ENCODE assay signal across 9 cellular contexts in genomic region chr1:45299981-45300668, GRCh38. TPM values are rescaled to one million over a fixed set of nuclear protein-coding genes. Genes with fewer than 3 reads are reported as not detected.
DNase-seq lines count a peak whose midpoint lies in the region; ATAC-seq, FAIRE-seq and TF ChIP-seq lines count a peak whose summit lies in the region.
"Had no signal": no experiment of that assay in that cellular context is flagged by ENCODE, and none has a peak within 500 bp of the region (broad histone marks: within the 10 kb centered on the region; RNA-seq: fewer than 3 reads in every experiment).

No MANE protein-coding gene starts in this region.

- no peak for TF ChIP-seq EP300 in GM12878 (IDR thresholded peaks at IDR 0.05; ENCODE audit: borderline replicate concordance in 1 of 2, control insufficient read depth in 1 of 2, low read depth in 2 of 2, low read length in 2 of 2)

- no peak for TF ChIP-seq POLR2A in GM12878 (IDR thresholded peaks at IDR 0.05; ENCODE audit: low read depth, low read length)

- peaks cover 7% of the 10 kb centered on the region for H3K79me2 ChIP-seq in GM12878 (ENCODE audit: control insufficient read depth, insufficient read depth, low read length)

- intact Hi-C loops in GM12878 (cut with micrococcal nuclease; ENCODE audit: unreplicated experiment) = loop anchor here (1.0 to 5.0 kb wide), 5 partner anchors 282 to 573 kb away; no protein-coding TSS in a partner anchor

- peak; percentile 19 for ATAC-seq in GM12878
- ATAC-seq in GM21423 (IDR thresholded peaks at IDR 0.05; ENCODE audit: unreplicated experiment) = no peak

- SMC1A ChIA-PET in GM12878 (lab: Charles Lee; ENCODE audit: uncharacterized antibody, unreplicated experiment) = interaction anchor here (0.6 to 9.2 kb wide), 12 partner anchors 8 to 571 kb away, joined by 3 to 284 read pairs (median 4); partner anchors contain the start of genes HECTD3, MUTYH, TOE1 and UROD

- no peaks in the 10 kb centered on the region for H3K27me3 ChIP-seq in GM12878 (replicated peaks in 1 of 2; ENCODE audit: control insufficient read depth in 2 of 2, insufficient read depth in 2 of 2, low read length in 1 of 2)
- H3K27me3 ChIP-seq: BLaER1 treated with 17β-estradiol and CSF1 and Interleukin-3, amounts not matched to agents 10 nM and 100 nM had no signal

- peak; percentile 78 to 83 (median 80) for TF ChIP-seq CTCF in GM12878 (IDR thresholded peaks at IDR 0.05 in 2 of 3, conservative IDR thresholded peaks at IDR 0.05 in 1 of 3; ENCODE audit: control insufficient read depth in 2 of 3, extremely low read depth in 1 of 3, insufficient read depth in 1 of 3, low read depth in 3 of 3, low read length in 3 of 3)

- WGBS in GM12878 (ENCODE audit: insufficient coverage, insufficient replicate concordance, low lambda C conversion rate, missing lambda C conversion rate) = 0% methylated on average over 4 of the region's 4 CpGs

- peak; percentile 92 for TF ChIP-seq RAD21 in GM12878 (IDR thresholded peaks at IDR 0.05; ENCODE audit: insufficient read depth, low read depth, low read length)

- CTCF ChIA-PET in GM12878 (lab: Yijun Ruan, JAX) = interaction anchor here (0.8 to 10.7 kb wide), 21 partner anchors 8 to 579 kb away, joined by 3 to 252 read pairs (median 4); partner anchors contain the start of genes CCDC163, HECTD3, MMACHC and TESK2

- H3K9ac ChIP-seq in SK-N-MC (ENCODE audit: insufficient read length) = no peak overlapping the region
- H3K9ac ChIP-seq in GM12878 (ENCODE audit: control insufficient read depth, insufficient read depth, low read length) = no peak overlapping the region
- H3K9ac ChIP-seq: BLaER1 treated with 17β-estradiol and CSF1 and Interleukin-3, amounts not matched to agents 10 nM and 100 nM had no signal

- H2AFZ ChIP-seq in GM12878 (ENCODE audit: control insufficient read depth, low read depth, low read length) = no peak overlapping the region

- no peaks in the 10 kb centered on the region for H4K20me1 ChIP-seq in GM12878 (ENCODE audit: control insufficient read depth, insufficient read depth)
- H4K20me1 ChIP-seq: BLaER1 treated with 17β-estradiol and CSF1 and Interleukin-3, amounts not matched to agents 10 nM and 100 nM had no signal

- H3K4me1 ChIP-seq in GM12878 (ENCODE audit: control insufficient read depth, insufficient read depth, low read length) = peaks cover 2% of the 10 kb centered on the region

- no peak overlapping the region for H3K4me3 ChIP-seq in SK-N-MC
- no peak overlapping the region for H3K4me3 ChIP-seq in GM12878
- H3K4me3 ChIP-seq: BLaER1 treated with 17β-estradiol and CSF1 and Interleukin-3, amounts not matched to agents 10 nM and 100 nM had no signal

- RAD21 ChIA-PET in GM12878 (lab: Charles Lee; ENCODE audit: unreplicated experiment) = interaction anchor here (0.9 to 10.1 kb wide), 8 partner anchors 8 to 570 kb away, joined by 3 to 313 read pairs (median 4); partner anchors contain the start of genes HECTD3, MUTYH, PLK3 and RPS8

- POLR2A ChIA-PET in GM12878 (lab: Charles Lee) = interaction anchor here (0.6 to 1.0 kb wide), 3 partner anchors 288 to 1452 kb away, joined by 3 to 6 read pairs (median 4); partner anchors contain the start of gene UROD

- no TSS peak for BruUV-seq in GM12878 (replicated peaks; lab: Mats Ljungman, UMichigan)

- no peaks in the 10 kb centered on the region for H3K9me3 ChIP-seq in SK-N-MC (ENCODE audit: low read depth, low read length)
- no peaks in the 10 kb centered on the region for H3K9me3 ChIP-seq in GM12878 (replicated peaks; ENCODE audit: control insufficient read depth, insufficient read depth, low read length)
- H3K9me3 ChIP-seq: BLaER1 treated with 17β-estradiol and CSF1 and Interleukin-3, amounts not matched to agents 10 nM and 100 nM had no signal

- no peak overlapping the region for H3K27ac ChIP-seq in SK-N-MC
- no peak overlapping the region for H3K27ac ChIP-seq in GM12878 (ENCODE audit: control insufficient read depth, insufficient read depth)
- H3K27ac ChIP-seq: BLaER1 treated with 17β-estradiol and CSF1 and Interleukin-3, amounts not matched to agents 10 nM and 100 nM had no signal

- no peak overlapping the region for H3K4me2 ChIP-seq in GM12878 (ENCODE audit: control insufficient read depth, insufficient read depth)
- H3K4me2 ChIP-seq: BLaER1 treated with 17β-estradiol and CSF1 and Interleukin-3, amounts not matched to agents 10 nM and 100 nM had no signal

- in situ Hi-C loops in GM12878 (cut with MboI) = loop anchor here (5.0 kb wide), 3 partner anchors 288 to 583 kb away; partner anchors contain the start of genes HECTD3 and UROD

- no peaks in the 10 kb centered on the region for H3K36me3 ChIP-seq in SK-N-MC (ENCODE audit: insufficient read depth, low read length)
- H3K36me3 ChIP-seq in GM12878 (ENCODE audit: control insufficient read depth in 2 of 2, insufficient read depth in 2 of 2, low read length in 1 of 2) = no peaks in the 10 kb centered on the region
- H3K36me3 ChIP-seq: BLaER1 treated with 17β-estradiol and CSF1 and Interleukin-3, amounts not matched to agents 10 nM and 100 nM had no signal

- FAIRE-seq in GM12878 (lab: Jason Lieb, UNC) = peak; percentile 97

- DNase-seq in activated CD8-positive, alpha-beta memory T cell treated with anti-CD3 and anti-CD28 coated beads for 24 hours = peak; percentile 65
- no peak for DNase-seq in activated CD8-positive, alpha-beta memory T cell treated with anti-CD3 and anti-CD28 coated beads, Interleukin-2, amount 50 U/mL, for 48 hours
- DNase-seq in NCI-H128 (lab: John Stamatoyannopoulos, UW; ENCODE audit: unreplicated experiment) = peak; percentile 82
- DNase-seq in SK-N-MC (ENCODE audit: low read depth, low spot score) = peak; percentile 30
- DNase-seq in GM12878 (ENCODE audit: low read depth, low spot score) = no peak
- DNase-seq in iPS-NIHi7 (ENCODE audit: extremely low spot score) = peak; percentile 80
- peak; percentile 20 for DNase-seq in stimulated activated CD4-positive, alpha-beta T cell treated with anti-CD3 and anti-CD28 coated beads, Interleukin-12 subunit alpha, Interleukin-12 subunit beta, amount 100 ng/mL, for 4 hours

RNA-seq across cellular contexts. Expression of gene HPDL, which starts 26.6 kb away (rescaled TPM):
- 10.5 and 11.8 TPM in 2 replicates for total RNA-seq in GM12878 (2013; cell fraction: nucleolus; rRNA removed)
- total RNA-seq in GM12878 (2014; rRNA removed) (61.0 and 75.5 TPM in 2 replicates), GM12878 (2014; rRNA removed; fragmentation: Illumina TruSeq; extraction: Trizol) (11.5 and 14.4 TPM in 2 replicates), GM12878 (2021) (54.6 and 60.2 TPM in 2 replicates)
- 4.0 TPM for polyA plus RNA-seq in GM12878 (2011; ENCODE audit: low read depth)
- polyA plus RNA-seq in GM12878 (2011; rRNA removed) (0.89 and 3.4 TPM in 2 replicates), GM12878 (2014; fragmentation: Illumina TruSeq; extraction: Trizol) (3.4 and 9.1 TPM in 2 replicates), GM12878 (2014; fragmentation: Nextera tagmentation; extraction: Ambion mirVana) (1 to 10 TPM; 1.3 to 3.6 TPM), GM12878 (2014; rRNA removed) (49.2 and 60.4 TPM in 2 replicates), GM12878 (2016; fragmentation: Nextera tagmentation; extraction: Ambion mirVana) (10 to 100 TPM; 55.0 to 57.9 TPM)
- polyA plus RNA-seq in GM12878 (2011; cell fraction: cytosol; rRNA removed) = 4.1 and 9.4 TPM in 2 replicates
- polyA plus RNA-seq in GM12878 (2011; cell fraction: nucleus; rRNA removed) = 10.7 and 15.0 TPM in 2 replicates
- 10.4 and 12.2 TPM in 2 replicates for polyA plus RNA-seq in GM12878 (2012)
- 2.0 and 4.4 TPM in 2 replicates for polyA minus RNA-seq in GM12878 (2011; rRNA and poly(A)+ RNA removed)
- polyA minus RNA-seq in GM12878 (2011; cell fraction: cytosol; rRNA and poly(A)+ RNA removed) = 4.5 and 5.7 TPM in 2 replicates
- polyA minus RNA-seq in GM12878 (2011; cell fraction: nucleus; rRNA and poly(A)+ RNA removed) = 6.6 and 13.0 TPM in 2 replicates

RNA-seq across cellular contexts. Expression of gene TOE1, which starts 39.8 kb away (rescaled TPM):
- total RNA-seq in GM12878 (2013; cell fraction: nucleolus; rRNA removed) = 10.9 and 15.9 TPM in 2 replicates
- 33.0 TPM in 2 replicates for total RNA-seq in GM12878 (2014; rRNA removed)
- 21.2 and 22.7 TPM in 2 replicates for total RNA-seq in GM12878 (2014; rRNA removed; fragmentation: Illumina TruSeq; extraction: Trizol)
- 22.3 and 23.2 TPM in 2 replicates for total RNA-seq in GM12878 (2021)
- 10.5 TPM for polyA plus RNA-seq in GM12878 (2011; ENCODE audit: low read depth)
- polyA plus RNA-seq in GM12878 (2011; rRNA removed) = 13.1 and 24.3 TPM in 2 replicates
- 32.7 and 40.1 TPM in 2 replicates for polyA plus RNA-seq in GM12878 (2011; cell fraction: cytosol; rRNA removed)
- polyA plus RNA-seq in GM12878 (2011; cell fraction: nucleus; rRNA removed) = 42.8 and 43.2 TPM in 2 replicates
- polyA plus RNA-seq in GM12878 (2012) = 10.9 and 14.8 TPM in 2 replicates
- 34.4 and 36.6 TPM in 2 replicates for polyA plus RNA-seq in GM12878 (2014; fragmentation: Illumina TruSeq; extraction: Trizol)
- polyA plus RNA-seq in GM12878 (2014; fragmentation: Nextera tagmentation; extraction: Ambion mirVana) = 10 to 100 TPM; 33.5 to 38.0 TPM
- polyA plus RNA-seq in GM12878 (2014; rRNA removed) = 30.5 and 34.9 TPM in 2 replicates
- polyA plus RNA-seq in GM12878 (2016; fragmentation: Nextera tagmentation; extraction: Ambion mirVana) = 10 to 100 TPM; 34.6 TPM
- polyA minus RNA-seq in GM12878 (2011; rRNA and poly(A)+ RNA removed) = 33.0 and 34.6 TPM in 2 replicates
- 12.3 and 15.8 TPM in 2 replicates for polyA minus RNA-seq in GM12878 (2011; cell fraction: cytosol; rRNA and poly(A)+ RNA removed)
- 24.3 and 39.1 TPM in 2 replicates for polyA minus RNA-seq in GM12878 (2011; cell fraction: nucleus; rRNA and poly(A)+ RNA removed)

RNA-seq across cellular contexts. Expression of gene MUTYH, which starts 40.1 kb away (rescaled TPM):
- 41.4 and 50.2 TPM in 2 replicates for total RNA-seq in GM12878 (2013; cell fraction: nucleolus; rRNA removed)
- 34.3 and 34.6 TPM in 2 replicates for total RNA-seq in GM12878 (2014; rRNA removed)
- total RNA-seq in GM12878 (2014; rRNA removed; fragmentation: Illumina TruSeq; extraction: Trizol) = 17.5 and 20.0 TPM in 2 replicates
- total RNA-seq in GM12878 (2021) = 37.7 and 38.0 TPM in 2 replicates
- polyA plus RNA-seq in GM12878 (2011; ENCODE audit: low read depth) = 18.8 TPM
- 17.5 and 25.7 TPM in 2 replicates for polyA plus RNA-seq in GM12878 (2011; rRNA removed)
- 25.0 and 40.1 TPM in 2 replicates for polyA plus RNA-seq in GM12878 (2011; cell fraction: cytosol; rRNA removed)
- polyA plus RNA-seq in GM12878 (2011; cell fraction: nucleus; rRNA removed) = 148 and 169 TPM in 2 replicates
- 15.6 and 18.0 TPM in 2 replicates for polyA plus RNA-seq in GM12878 (2012)
- 16.4 and 23.1 TPM in 2 replicates for polyA plus RNA-seq in GM12878 (2014; fragmentation: Illumina TruSeq; extraction: Trizol)
- 10 to 100 TPM in 1 of 2 experiments, 1 to 10 TPM in 1; 2.5 to 10.5 TPM for polyA plus RNA-seq in GM12878 (2014; fragmentation: Nextera tagmentation; extraction: Ambion mirVana)
- polyA plus RNA-seq in GM12878 (2014; rRNA removed) = 41.5 and 42.7 TPM in 2 replicates
- polyA plus RNA-seq in GM12878 (2016; fragmentation: Nextera tagmentation; extraction: Ambion mirVana) = 10 to 100 TPM; 38.1 to 42.0 TPM
- polyA minus RNA-seq in GM12878 (2011; rRNA and poly(A)+ RNA removed) = 17.8 and 22.5 TPM in 2 replicates
- 4.5 and 10.2 TPM in 2 replicates for polyA minus RNA-seq in GM12878 (2011; cell fraction: cytosol; rRNA and poly(A)+ RNA removed)
- polyA minus RNA-seq in GM12878 (2011; cell fraction: nucleus; rRNA and poly(A)+ RNA removed) = 14.3 and 29.4 TPM in 2 replicates

Comparison
In these comparisons a context has a peak if more than half of its experiments do, and no peak if none do; other contexts are left out.
1. DNase-seq: peak in activated CD8-positive, alpha-beta memory T cell treated with anti-CD3 and anti-CD28 coated beads for 24 hours (single experiment), NCI-H128 (single experiment), SK-N-MC (single experiment), iPS-NIHi7 (single experiment) and stimulated activated CD4-positive, alpha-beta T cell treated with anti-CD3 and anti-CD28 coated beads, Interleukin-12 subunit alpha, Interleukin-12 subunit beta, amount 100 ng/mL, for 4 hours (single experiment); none in activated CD8-positive, alpha-beta memory T cell treated with anti-CD3 and anti-CD28 coated beads, Interleukin-2, amount 50 U/mL, for 48 hours (single experiment) and GM12878 (single experiment).